In genomic region chrX:9312922-9313867, GRCh38 we compare ENCODE assay signal across 8 cellular contexts.
DNase-seq lines count a peak whose midpoint lies in the region; ATAC-seq, FAIRE-seq and TF ChIP-seq lines count a peak whose summit lies in the region.

No MANE protein-coding gene starts in this region.

- no peaks in the 10 kb centered on the region for H3K9me3 ChIP-seq in T-helper 17 cell (ENCODE audit: control insufficient read depth, low read length, poor library complexity, severe bottlenecking)
- no peaks in the 10 kb centered on the region for H3K9me3 ChIP-seq in astrocyte (ENCODE audit: insufficient read depth, low read depth, low read length)
- no peaks in the 10 kb centered on the region for H3K9me3 ChIP-seq in lower lobe of right lung

- H3K4me3 ChIP-seq in astrocyte (ENCODE audit: insufficient read depth, low read depth, low read length) (no peak overlapping the region), lower lobe of right lung (no peak overlapping the region)

- H3K4me3 Mint-ChIP-seq in T-helper 17 cell (peak overlapping the region; percentile 2), astrocyte (ENCODE audit: unreplicated experiment) (no peak overlapping the region)

- H3K4me1 ChIP-seq in astrocyte (ENCODE audit: insufficient read depth, low read length) (no peaks in the 10 kb centered on the region), lower lobe of right lung (peaks cover 4% of the 10 kb centered on the region)

- intact Hi-C loops in Right ventricle myocardium superior (cut with DNase I) (no loop called here), Right ventricle myocardium inferior (cut with DNase I) (no loop called here), lower lobe of right lung (cut with DNase I) (no loop called here)

- H3K36me3 ChIP-seq in astrocyte (ENCODE audit: insufficient read depth, low read length) (no peaks in the 10 kb centered on the region), lower lobe of right lung (no peaks in the 10 kb centered on the region)

- no peak overlapping the region for H2AFZ ChIP-seq in astrocyte (ENCODE audit: low read depth, low read length)

- no peaks in the 10 kb centered on the region for H3K27me3 Mint-ChIP-seq in T-helper 17 cell
- H3K27me3 Mint-ChIP-seq in astrocyte (ENCODE audit: low read depth, unreplicated experiment) = no peaks in the 10 kb centered on the region

- ATAC-seq in Right ventricle myocardium superior (ENCODE audit: poor library complexity) (no peak), Right ventricle myocardium inferior (no peak), HG03139 (IDR thresholded peaks at IDR 0.05; ENCODE audit: unreplicated experiment) (peak; percentile 70), T-helper 17 cell (peak; percentile 89), lower lobe of right lung (peak; percentile 52 to 66)

- H3K27me3 ChIP-seq in astrocyte (ENCODE audit: insufficient read depth, low read length) (no peaks in the 10 kb centered on the region), lower lobe of right lung (ENCODE audit: low read depth) (no peaks in the 10 kb centered on the region)

- no peak overlapping the region for H3K4me2 ChIP-seq in astrocyte (ENCODE audit: low read length)

- no peak overlapping the region for H3K9ac ChIP-seq in astrocyte (ENCODE audit: low read length)

- H3K27ac ChIP-seq in astrocyte (ENCODE audit: low read depth, low read length) (no peak overlapping the region), lower lobe of right lung (no peak overlapping the region)

- H3K36me3 Mint-ChIP-seq in T-helper 17 cell (ENCODE audit: low read depth) (no peaks in the 10 kb centered on the region), astrocyte (ENCODE audit: low read depth, unreplicated experiment) (no peaks in the 10 kb centered on the region)

- peaks cover 11% of the 10 kb centered on the region for H3K4me1 Mint-ChIP-seq in T-helper 17 cell
- peaks cover 6% of the 10 kb centered on the region for H3K4me1 Mint-ChIP-seq in astrocyte (ENCODE audit: low read depth, unreplicated experiment)

- H3K79me2 ChIP-seq in astrocyte (ENCODE audit: insufficient read depth, low read length) = no peaks in the 10 kb centered on the region

- H4K20me1 ChIP-seq in astrocyte (ENCODE audit: insufficient read depth, low read length) = no peaks in the 10 kb centered on the region

- DNase-seq in Right ventricle myocardium superior (peak; percentile 51), Right ventricle myocardium inferior (ENCODE audit: missing footprints) (no peak), T-helper 17 cell (peak; percentile 44 to 67 (median 45)), astrocyte (ENCODE audit: low read depth) (no peak), lower lobe of right lung (peak; percentile 69), NCI-H1105 (lab: John Stamatoyannopoulos, UW) (no peak)
- DNase-seq in stimulated activated CD8-positive, alpha-beta memory T cell treated with anti-CD3 and anti-CD28 coated beads, Interleukin-7, amount 100 ng/mL, for 24 hours (ENCODE audit: low read depth) = peak; percentile 45

- H3K9me3 Mint-ChIP-seq in astrocyte (ENCODE audit: unreplicated experiment) = no peaks in the 10 kb centered on the region

- TF ChIP-seq CTCF in astrocyte (IDR thresholded peaks at IDR 0.05; ENCODE audit: insufficient read depth, low read depth, low read length) (peak; percentile 35), lower lobe of right lung (IDR thresholded peaks at IDR 0.05) (peak; percentile 71)

- FAIRE-seq in astrocyte (lab: Jason Lieb, UNC) = peak; percentile 50

- no peak overlapping the region for H3K27ac Mint-ChIP-seq in T-helper 17 cell
- no peak overlapping the region for H3K27ac Mint-ChIP-seq in astrocyte (ENCODE audit: unreplicated experiment)

Comparison
In these comparisons a context has a peak if more than half of its experiments do, and no peak if none do; other contexts are left out.
1. DNase-seq: peak in Right ventricle myocardium superior (single experiment), T-helper 17 cell (3 of 3), lower lobe of right lung (single experiment) and stimulated activated CD8-positive, alpha-beta memory T cell treated with anti-CD3 and anti-CD28 coated beads, Interleukin-7, amount 100 ng/mL, for 24 hours (single experiment); none in Right ventricle myocardium inferior (single experiment), astrocyte (single experiment) and NCI-H1105 (single experiment).
2. ATAC-seq: peak in HG03139 (single experiment), T-helper 17 cell (single experiment) and lower lobe of right lung (2 of 2); none in Right ventricle myocardium superior (single experiment) and Right ventricle myocardium inferior (single experiment).